Comparison of ENCODE assay signal across 18 cellular contexts in the genomic region with DNA sequence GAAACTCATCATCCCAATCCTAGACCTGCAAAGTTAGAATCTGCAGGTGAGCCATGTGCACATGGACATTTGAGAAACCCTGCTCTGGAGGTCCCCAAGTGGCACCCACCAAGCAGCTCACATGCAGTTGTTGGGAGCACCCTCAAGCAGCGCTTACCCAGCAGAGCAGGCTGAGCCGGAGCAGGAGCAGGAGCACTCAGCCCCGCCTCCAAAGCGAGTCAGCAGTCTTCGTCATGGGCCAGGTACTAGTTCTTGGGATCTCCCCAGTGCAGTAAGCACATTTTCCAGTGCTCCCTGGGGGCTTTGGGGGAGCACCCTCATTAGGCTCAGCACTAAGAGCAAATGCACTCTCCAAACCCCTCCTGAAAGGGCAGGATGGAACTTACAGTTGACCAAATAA.
"Had no signal": no experiment of that assay in that cellular context is flagged by ENCODE, and none has a peak within 500 bp of the region (broad histone marks: within the 10 kb centered on the region; RNA-seq: fewer than 3 reads in every experiment).

No MANE protein-coding gene starts in this region.

- H3K4me1 Mint-ChIP-seq: activated naive CD8-positive, alpha-beta T cell treated with anti-CD3 and anti-CD28 coated beads, Interleukin-2, amount 50 U/mL, for 24 hours; naive thymus-derived CD8-positive, alpha-beta T cell had no signal

- H3K27ac ChIP-seq: prostate gland had no signal

- H3K36me3 ChIP-seq: prostate gland had no signal

- H3K27ac Mint-ChIP-seq: activated naive CD4-positive, alpha-beta T cell treated with anti-CD3 and anti-CD28 coated beads for 36 hours; activated naive CD8-positive, alpha-beta T cell treated with anti-CD3 and anti-CD28 coated beads, Interleukin-2, amount 50 U/mL, for 24 hours; activated T-helper 2 cell treated with anti-CD3 and anti-CD28 coated beads, Interferon-gamma antibody, Interleukin-2, Interleukin-4, amounts not matched to agents 10 μg/mL and 5 μg/mL and 100 μg/mL, durations not matched to agents 14 hours and 24 hours and 36 hours; naive thymus-derived CD8-positive, alpha-beta T cell had no signal

- H3K4me3 Mint-ChIP-seq: activated naive CD4-positive, alpha-beta T cell treated with anti-CD3 and anti-CD28 coated beads for 36 hours; activated naive CD8-positive, alpha-beta T cell treated with anti-CD3 and anti-CD28 coated beads, Interleukin-2, amount 50 U/mL, for 24 hours; naive thymus-derived CD8-positive, alpha-beta T cell had no signal

- H3K4me1 ChIP-seq: prostate gland had no signal

- H3K9me3 Mint-ChIP-seq: activated naive CD4-positive, alpha-beta T cell treated with anti-CD3 and anti-CD28 coated beads for 36 hours; activated naive CD8-positive, alpha-beta T cell treated with anti-CD3 and anti-CD28 coated beads, Interleukin-2, amount 50 U/mL, for 24 hours; activated T-helper 2 cell treated with anti-CD3 and anti-CD28 coated beads, Interferon-gamma antibody, Interleukin-2, Interleukin-4, amounts not matched to agents 10 μg/mL and 5 μg/mL and 100 μg/mL, durations not matched to agents 14 hours and 24 hours and 36 hours; naive thymus-derived CD8-positive, alpha-beta T cell had no signal

- DNase-seq: activated CD4-positive, alpha-beta T cell treated with anti-CD3 and anti-CD28 coated beads, Interleukin-2, amount 50 U/mL, for 48 hours; activated naive CD4-positive, alpha-beta T cell treated with anti-CD3 and anti-CD28 coated beads for 36 hours; activated naive CD8-positive, alpha-beta T cell treated with anti-CD3 and anti-CD28 coated beads, Interleukin-2, amount 50 U/mL, for 24 hours; activated T-cell treated with anti-CD3 and anti-CD28 coated beads, Interleukin-2, amount 50 U/mL, for 1 hour; aorta; dermis blood vessel endothelial cell; hippocampal formation; left ventricle myocardium superior; mesenchymal stem cell; naive thymus-derived CD8-positive, alpha-beta T cell; nucleus accumbens; right cardiac atrium; small intestine; stimulated activated CD4-positive, alpha-beta T cell treated with anti-CD3 and anti-CD28 coated beads, Interleukin-4, amount 100 ng/mL, for 24 hours; stimulated activated naive CD8-positive, alpha-beta T cell treated with anti-CD3 and anti-CD28 coated beads, Interleukin-15, Interleukin-2, amounts not matched to agents 100 U/mL and 50 U/mL, for 24 hours; SW 1271 had no signal

- H3K4me3 ChIP-seq: prostate gland had no signal

- H3K9me3 ChIP-seq: prostate gland had no signal

- H3K36me3 Mint-ChIP-seq: naive thymus-derived CD8-positive, alpha-beta T cell had no signal

- H3K27me3 Mint-ChIP-seq: activated naive CD8-positive, alpha-beta T cell treated with anti-CD3 and anti-CD28 coated beads, Interleukin-2, amount 50 U/mL, for 24 hours had no signal
